Comparison of ENCODE assay signal across 16 cellular contexts in the genomic region with DNA sequence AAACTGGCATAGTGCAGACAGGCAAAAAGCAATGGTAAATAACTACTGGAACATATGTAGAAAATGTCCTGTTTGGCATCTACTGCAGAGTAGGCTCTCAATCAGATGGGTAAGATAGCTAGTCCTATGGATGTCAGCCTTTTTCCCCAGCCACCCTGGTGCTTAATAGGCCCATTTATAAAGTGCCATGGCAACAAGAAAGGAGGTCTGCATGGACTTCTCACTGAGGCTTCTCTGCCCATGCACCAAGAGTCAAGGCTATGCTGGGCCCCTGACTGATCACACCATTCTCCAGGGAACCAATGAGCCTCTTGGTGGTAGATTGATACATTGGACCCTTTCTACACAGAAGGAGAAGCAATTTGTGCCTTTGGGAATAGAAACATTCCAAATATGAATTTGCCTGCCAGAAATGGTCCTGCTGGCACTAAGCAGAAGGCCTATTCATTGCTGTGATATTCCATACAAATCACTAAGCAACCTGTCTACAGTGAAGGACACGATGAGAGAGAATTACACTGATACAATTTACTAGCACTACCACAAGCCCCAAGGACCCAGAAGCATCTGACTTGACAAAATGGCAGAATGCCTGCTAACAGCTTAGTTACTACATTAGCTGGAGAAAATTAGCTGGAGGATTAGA. TPM values are rescaled to one million over a fixed set of nuclear protein-coding genes. Genes with fewer than 3 reads are reported as not detected.
DNase-seq lines count a peak whose midpoint lies in the region; ATAC-seq and TF ChIP-seq lines count a peak whose summit lies in the region.
"Had no signal": no experiment of that assay in that cellular context is flagged by ENCODE, and none has a peak within 500 bp of the region (broad histone marks: within the 10 kb centered on the region; RNA-seq: fewer than 3 reads in every experiment).

No MANE protein-coding gene starts in this region.

- H3K27me3 ChIP-seq in left ventricle myocardium inferior (ENCODE audit: low read depth) (no peaks in the 10 kb centered on the region), thymus (ENCODE audit: control insufficient read depth, insufficient read depth) (no peaks in the 10 kb centered on the region)
- H3K27me3 ChIP-seq: pancreas, SJSA1, upper lobe of left lung had no signal

- no peaks in the 10 kb centered on the region for H3K9me3 Mint-ChIP-seq in activated B cell treated with CpG ODN at 0.5 μM for 24 hours
- H3K9me3 Mint-ChIP-seq: activated naive CD4-positive, alpha-beta T cell treated with anti-CD3 and anti-CD28 coated beads, Interleukin-2, amount 50 U/mL, for 24 hours had no signal

- TF ChIP-seq CTCF in left ventricle myocardium inferior (IDR thresholded peaks at IDR 0.05; ENCODE audit: borderline replicate concordance): no peak
- TF ChIP-seq CTCF in activated B cell treated with CpG ODN at 0.5 μM for 24 hours (IDR thresholded peaks at IDR 0.05): no peak

- H3K27me3 Mint-ChIP-seq in activated B cell treated with CpG ODN at 0.5 μM for 24 hours: no peaks in the 10 kb centered on the region
- H3K27me3 Mint-ChIP-seq: activated naive CD4-positive, alpha-beta T cell treated with anti-CD3 and anti-CD28 coated beads, Interleukin-2, amount 50 U/mL, for 24 hours had no signal

- intact Hi-C loops in Right ventricle myocardium inferior (cut with DNase I): no loop called here
- intact Hi-C loops in left ventricle myocardium inferior (cut with micrococcal nuclease): no loop called here
- intact Hi-C loops in activated B cell treated with CpG ODN at 0.5 μM for 24 hours (cut with micrococcal nuclease): no loop called here
- intact Hi-C loops in left cardiac atrium (cut with DNase I): no loop called here

- peak overlapping the region; percentile 53 for H3K27ac Mint-ChIP-seq in activated B cell treated with CpG ODN at 0.5 μM for 24 hours

- CTCF ChIA-PET in activated B cell treated with CpG ODN at 0.5 μM for 24 hours (lab: Charles Lee): no interaction called here

- no peak overlapping the region for H3K27ac ChIP-seq in left ventricle myocardium inferior (replicated peaks)
- peak overlapping the region; percentile 13 for H3K27ac ChIP-seq in thymus (ENCODE audit: low read depth)
- H3K27ac ChIP-seq: pancreas, SJSA1, upper lobe of left lung had no signal

- ATAC-seq in Right ventricle myocardium inferior (peak; percentile 23), activated B cell treated with CpG ODN at 0.5 μM for 24 hours (ENCODE audit: low read depth) (no peak), left cardiac atrium (peak; percentile 27 to 53), GM18502 (IDR thresholded peaks at IDR 0.05; ENCODE audit: poor library complexity, unreplicated experiment) (no peak), GM18870 (IDR thresholded peaks at IDR 0.05; ENCODE audit: unreplicated experiment) (no peak)
- ATAC-seq: esophagus mucosa had no signal

- H3K4me3 ChIP-seq in left ventricle myocardium inferior (no peak overlapping the region), thymus (ENCODE audit: low read length) (no peak overlapping the region)
- H3K4me3 ChIP-seq: pancreas, SJSA1, upper lobe of left lung had no signal

- POLR2A ChIA-PET in activated B cell treated with CpG ODN at 0.5 μM for 24 hours (lab: Charles Lee): interaction anchor here (1.0 to 1.4 kb wide), 6 partner anchors 13 to 350 kb away, joined by 3 to 4 read pairs (median 3); a partner anchor contains a TSS

- H3K36me3 ChIP-seq in left ventricle myocardium inferior (peaks cover 38% of the 10 kb centered on the region), thymus (ENCODE audit: control insufficient read depth, insufficient read depth) (peaks cover 39% of the 10 kb centered on the region)
- H3K36me3 ChIP-seq: SJSA1 had no signal

- no peak overlapping the region for H3K4me3 Mint-ChIP-seq in activated B cell treated with CpG ODN at 0.5 μM for 24 hours
- H3K4me3 Mint-ChIP-seq: activated naive CD4-positive, alpha-beta T cell treated with anti-CD3 and anti-CD28 coated beads, Interleukin-2, amount 50 U/mL, for 24 hours had no signal

- no peak for DNase-seq in Right ventricle myocardium inferior (ENCODE audit: missing footprints)
- no peak for DNase-seq in left ventricle myocardium inferior
- no peak for DNase-seq in activated B cell treated with CpG ODN at 0.5 μM for 24 hours
- DNase-seq in left cardiac atrium: no peak
- no peak for DNase-seq in DMS53 treated with DMSO at 0.1 percent for 48 hours (lab: John Stamatoyannopoulos, UW; ENCODE audit: unreplicated experiment)
- DNase-seq: EL, mammary epithelial cell, NCI-H2029 treated with DMSO at 0.1 percent for 48 hours, pancreas, upper lobe of left lung had no signal

- H3K9me3 ChIP-seq in left ventricle myocardium inferior (replicated peaks): no peaks in the 10 kb centered on the region
- no peaks in the 10 kb centered on the region for H3K9me3 ChIP-seq in thymus (ENCODE audit: control insufficient read depth)
- H3K9me3 ChIP-seq: pancreas, SJSA1, upper lobe of left lung had no signal

- H3K4me1 Mint-ChIP-seq in activated B cell treated with CpG ODN at 0.5 μM for 24 hours: peaks cover 8% of the 10 kb centered on the region

- 98% methylated on average over 1 of the region's 1 CpG for WGBS in thymus

- peaks cover 48% of the 10 kb centered on the region for H3K36me3 Mint-ChIP-seq in activated B cell treated with CpG ODN at 0.5 μM for 24 hours (ENCODE audit: low read depth)

- H3K4me1 ChIP-seq in left ventricle myocardium inferior: peaks cover 12% of the 10 kb centered on the region
- no peaks in the 10 kb centered on the region for H3K4me1 ChIP-seq in thymus (ENCODE audit: control insufficient read depth, insufficient read depth, low read length)
- H3K4me1 ChIP-seq: pancreas, SJSA1, upper lobe of left lung had no signal

RNA-seq across cellular contexts. Expression of a gene that starts 43.8 kb away (rescaled TPM):
- total RNA-seq in Right ventricle myocardium inferior (21.7 TPM), left ventricle myocardium inferior (19.4 TPM), activated B cell treated with CpG ODN at 0.5 μM for 24 hours (286 and 299 TPM in 2 replicates), left cardiac atrium (10 to 100 TPM; 19.8 to 31.2 TPM)
- 323 TPM for polyA plus RNA-seq in thymus

Comparison
In these comparisons a context has a peak if more than half of its experiments do, and no peak if none do; other contexts are left out.
1. ATAC-seq: peak in Right ventricle myocardium inferior (single experiment) and left cardiac atrium (2 of 2); none in activated B cell treated with CpG ODN at 0.5 μM for 24 hours (single experiment), GM18502 (single experiment) and GM18870 (single experiment).